Comparison of ENCODE assay signal across 9 cellular contexts in the genomic region with DNA sequence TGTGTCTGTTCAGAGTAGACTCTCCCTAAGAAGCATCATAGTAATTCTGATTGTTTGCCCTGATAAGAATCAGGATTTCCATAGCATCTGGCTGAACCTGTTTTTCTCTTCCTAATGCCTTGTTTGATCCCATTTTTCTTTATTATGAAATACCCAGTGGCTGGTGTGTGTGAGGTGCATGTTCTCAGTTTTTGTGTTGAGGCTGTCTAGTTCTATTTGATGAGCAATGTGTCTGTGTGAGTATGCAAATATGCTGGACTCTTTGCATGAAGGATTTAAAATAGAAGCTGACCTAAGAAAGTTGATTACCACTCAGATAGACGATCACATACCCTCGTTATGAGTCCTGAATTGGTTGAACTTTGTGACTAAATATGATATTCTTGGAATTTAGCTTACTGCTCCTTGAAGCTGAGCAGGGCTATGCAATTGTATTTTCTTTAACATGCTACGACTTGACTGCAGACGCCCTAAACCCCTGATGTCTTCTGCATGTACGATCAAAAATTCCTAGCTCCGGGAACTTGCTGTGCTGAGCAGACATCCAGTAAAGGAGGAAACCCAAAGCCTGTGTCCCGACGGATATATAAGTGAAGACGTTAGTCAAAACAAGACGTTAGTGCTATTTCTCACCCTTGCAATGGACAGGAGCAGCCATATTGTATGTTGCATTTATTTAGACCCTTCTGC. TPM values are rescaled to one million over a fixed set of nuclear protein-coding genes. Genes with fewer than 3 reads are reported as not detected.
DNase-seq lines count a peak whose midpoint lies in the region; ATAC-seq and FAIRE-seq lines count a peak whose summit lies in the region.
"Had no signal": no experiment of that assay in that cellular context is flagged by ENCODE, and none has a peak within 500 bp of the region (broad histone marks: within the 10 kb centered on the region; RNA-seq: fewer than 3 reads in every experiment).

No MANE protein-coding gene starts in this region.

- POLR2A ChIA-PET in activated CD4-positive, alpha-beta T cell treated with anti-CD3 and anti-CD28 coated beads, Interleukin-2, amount 10 ng/mL, durations not matched to agents 7 days and 5 days (lab: Charles Lee), result no interaction called here

- peaks cover 12% of the 10 kb centered on the region for H3K27me3 Mint-ChIP-seq in activated T-helper 17 cell treated with anti-CD3 and anti-CD28 coated beads, Interleukin-2, amount 50 U/mL, for 72 hours
- peaks cover 57% of the 10 kb centered on the region for H3K27me3 Mint-ChIP-seq in activated CD4-positive, alpha-beta T cell treated with anti-CD3 and anti-CD28 coated beads, Interleukin-2, amount 10 ng/mL, durations not matched to agents 7 days and 5 days

- peaks cover 26% of the 10 kb centered on the region for H3K4me1 Mint-ChIP-seq in activated T-helper 17 cell treated with anti-CD3 and anti-CD28 coated beads, Interleukin-2, amount 50 U/mL, for 72 hours
- peaks cover 53% of the 10 kb centered on the region for H3K4me1 Mint-ChIP-seq in activated CD4-positive, alpha-beta T cell treated with anti-CD3 and anti-CD28 coated beads, Interleukin-2, amount 10 ng/mL, durations not matched to agents 7 days and 5 days

- ATAC-seq in HG02981 (IDR thresholded peaks at IDR 0.05; ENCODE audit: unreplicated experiment), result peak; percentile 69
- peak; percentile 20 for ATAC-seq in activated T-helper 17 cell treated with anti-CD3 and anti-CD28 coated beads, Interleukin-2, amount 50 U/mL, for 72 hours (replicated peaks)
- no peak for ATAC-seq in HG02642 (IDR thresholded peaks at IDR 0.05; ENCODE audit: poor library complexity, unreplicated experiment)

- H3K9me3 Mint-ChIP-seq in activated T-helper 17 cell treated with anti-CD3 and anti-CD28 coated beads, Interleukin-2, amount 50 U/mL, for 72 hours, result peaks cover 3% of the 10 kb centered on the region
- H3K9me3 Mint-ChIP-seq in activated CD4-positive, alpha-beta T cell treated with anti-CD3 and anti-CD28 coated beads, Interleukin-2, amount 10 ng/mL, durations not matched to agents 7 days and 5 days, result no peaks in the 10 kb centered on the region

- H3K9ac ChIP-seq in rectal smooth muscle tissue (ENCODE audit: low read length), result no peak overlapping the region

- no peak overlapping the region for H3K27ac Mint-ChIP-seq in activated T-helper 17 cell treated with anti-CD3 and anti-CD28 coated beads, Interleukin-2, amount 50 U/mL, for 72 hours
- H3K27ac Mint-ChIP-seq in activated CD4-positive, alpha-beta T cell treated with anti-CD3 and anti-CD28 coated beads, Interleukin-2, amount 10 ng/mL, durations not matched to agents 7 days and 5 days, result no peak overlapping the region

- H3K4me1 ChIP-seq in rectal smooth muscle tissue (ENCODE audit: control insufficient read depth, insufficient read depth, low read length), result peaks cover 30% of the 10 kb centered on the region

- DNase-seq in GM19239 (ENCODE audit: insufficient read length, low spot score), result no peak
- no peak for DNase-seq in activated CD4-positive, alpha-beta T cell treated with anti-CD3 and anti-CD28 coated beads, Interleukin-2, amount 10 ng/mL, durations not matched to agents 7 days and 5 days
- DNase-seq in NCI-H187 treated with DMSO at 0.1 percent for 48 hours (lab: John Stamatoyannopoulos, UW), result no peak
- DNase-seq in DMS153 (lab: John Stamatoyannopoulos, UW), result no peak
- DNase-seq: stimulated activated CD4-positive, alpha-beta T cell treated with anti-CD3 and anti-CD28 coated beads, Interleukin-2, amount 100 ng/mL, for 48 hours had no signal

- no peaks in the 10 kb centered on the region for H3K36me3 ChIP-seq in rectal smooth muscle tissue (ENCODE audit: control insufficient read depth, insufficient read depth, low read length)

- CTCF ChIA-PET in activated CD4-positive, alpha-beta T cell treated with anti-CD3 and anti-CD28 coated beads, Interleukin-2, amount 10 ng/mL, durations not matched to agents 7 days and 5 days (lab: Charles Lee), result interaction anchor here (3.2 kb wide), 1 partner anchor 11 kb away, joined by 13 read pairs; no protein-coding TSS in a partner anchor

- H3K36me3 Mint-ChIP-seq in activated T-helper 17 cell treated with anti-CD3 and anti-CD28 coated beads, Interleukin-2, amount 50 U/mL, for 72 hours (ENCODE audit: low read depth), result no peaks in the 10 kb centered on the region
- peaks cover 13% of the 10 kb centered on the region for H3K36me3 Mint-ChIP-seq in activated CD4-positive, alpha-beta T cell treated with anti-CD3 and anti-CD28 coated beads, Interleukin-2, amount 10 ng/mL, durations not matched to agents 7 days and 5 days (ENCODE audit: low read depth)

- no peak overlapping the region for H3K4me3 ChIP-seq in rectal smooth muscle tissue (ENCODE audit: low read length)

- peak overlapping the region; percentile 9 for H3K4me3 Mint-ChIP-seq in activated T-helper 17 cell treated with anti-CD3 and anti-CD28 coated beads, Interleukin-2, amount 50 U/mL, for 72 hours
- no peak overlapping the region for H3K4me3 Mint-ChIP-seq in activated CD4-positive, alpha-beta T cell treated with anti-CD3 and anti-CD28 coated beads, Interleukin-2, amount 10 ng/mL, durations not matched to agents 7 days and 5 days

- H3K27me3 ChIP-seq in rectal smooth muscle tissue (ENCODE audit: control insufficient read depth, insufficient read depth, low read length), result no peaks in the 10 kb centered on the region

- FAIRE-seq in GM19239 (lab: Jason Lieb, UNC), result peak; percentile 42

- peak overlapping the region; percentile 41 for H3K27ac ChIP-seq in rectal smooth muscle tissue (ENCODE audit: low read depth, low read length)

RNA-seq across cellular contexts. Expression of a gene that starts 51.3 kb away (rescaled TPM):
- total RNA-seq in activated T-helper 17 cell treated with anti-CD3 and anti-CD28 coated beads, Interleukin-2, amount 50 U/mL, for 72 hours, result 1 to 10 TPM; 2.2 to 7.6 TPM
- total RNA-seq in activated CD4-positive, alpha-beta T cell treated with anti-CD3 and anti-CD28 coated beads, Interleukin-2, amount 10 ng/mL, durations not matched to agents 7 days and 5 days, result 1 to 10 TPM; 3.7 to 4.4 TPM
